Comparison of ENCODE assay signal across 30 cellular contexts in the genomic region with DNA sequence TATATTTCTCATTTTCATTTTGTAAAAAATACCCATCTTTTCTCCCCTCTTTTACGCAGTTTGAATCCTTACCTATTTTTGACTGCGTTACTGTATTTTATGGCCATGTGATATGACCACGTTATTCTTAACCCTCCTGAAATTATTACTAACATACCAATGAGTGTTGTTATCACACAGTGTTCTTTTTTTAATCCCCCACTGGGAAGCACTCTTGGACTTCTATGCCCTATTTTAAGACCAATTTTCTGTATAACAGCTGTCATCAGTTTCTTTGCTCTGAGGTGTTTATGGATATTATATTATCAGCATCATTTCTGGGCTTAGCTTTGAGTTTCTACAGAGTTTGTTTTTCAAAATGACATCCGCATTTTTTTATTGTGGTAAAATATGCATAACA.
"Had no signal": no experiment of that assay in that cellular context is flagged by ENCODE, and none has a peak within 500 bp of the region (broad histone marks: within the 10 kb centered on the region; RNA-seq: fewer than 3 reads in every experiment).

No MANE protein-coding gene starts in this region.

- H3K4me1 Mint-ChIP-seq: activated CD4-positive, alpha-beta memory T cell treated with anti-CD3 and anti-CD28 coated beads, Interleukin-2, amount 10 ng/mL, durations not matched to agents 7 days and 5 days; activated CD4-positive, alpha-beta T cell treated with anti-CD3 and anti-CD28 coated beads, Interleukin-2, amount 10 ng/mL, durations not matched to agents 7 days and 5 days had no signal

- ATAC-seq: activated T-cell treated with anti-CD3 and anti-CD28 coated beads, Interleukin-2, amount 50 U/mL, for 72 hours; body of pancreas; effector memory CD8-positive, alpha-beta T cell; foreskin keratinocyte had no signal

- H3K27ac Mint-ChIP-seq: activated CD4-positive, alpha-beta memory T cell treated with anti-CD3 and anti-CD28 coated beads, Interleukin-2, amount 10 ng/mL, durations not matched to agents 7 days and 5 days; activated CD4-positive, alpha-beta T cell treated with anti-CD3 and anti-CD28 coated beads, Interleukin-2, amount 10 ng/mL, durations not matched to agents 7 days and 5 days; activated naive CD8-positive, alpha-beta T cell; activated T-cell treated with anti-CD3 and anti-CD28 coated beads, Interleukin-2, amount 50 U/mL, for 24 hours; activated T-cell treated with anti-CD3 and anti-CD28 coated beads, Interleukin-2, amount 50 U/mL, for 72 hours; effector memory CD8-positive, alpha-beta T cell had no signal

- DNase-seq: activated CD4-positive, alpha-beta memory T cell treated with anti-CD3 and anti-CD28 coated beads, Interleukin-2, amount 10 ng/mL, durations not matched to agents 7 days and 5 days; activated CD4-positive, alpha-beta T cell treated with anti-CD3 and anti-CD28 coated beads for 4 hours; activated CD4-positive, alpha-beta T cell treated with anti-CD3 and anti-CD28 coated beads, Interleukin-2, amount 10 ng/mL, durations not matched to agents 7 days and 5 days; activated CD4-positive, alpha-beta T cell treated with anti-CD3 and anti-CD28 coated beads, Interleukin-2, amount 50 U/mL, for 4 hours; activated CD4-positive, CD25-positive, alpha-beta regulatory T cell; activated CD4-positive, CD25-positive, alpha-beta regulatory T cell treated with anti-CD3 and anti-CD28 coated beads, Interleukin-2, amount 50 U/mL, for 72 hours; activated CD8-positive, alpha-beta memory T cell treated with anti-CD3 and anti-CD28 coated beads, Interleukin-2, amount 50 U/mL, for 48 hours; activated gamma-delta T cell; activated naive CD4-positive, alpha-beta T cell; activated naive CD4-positive, alpha-beta T cell treated with anti-CD3 and anti-CD28 coated beads, Interleukin-2, amount 50 U/mL, for 16 hours; activated T-cell treated with anti-CD3 and anti-CD28 coated beads for 4 hours; activated T-cell treated with anti-CD3 and anti-CD28 coated beads, Interleukin-2, amount 50 U/mL, for 24 hours; activated T-cell treated with anti-CD3 and anti-CD28 coated beads, Interleukin-2, amount 50 U/mL, for 72 hours; amniotic stem cell; anterior cingulate cortex; body of pancreas; central memory CD4-positive, alpha-beta T cell; cerebellar nuclear complex; cortex of kidney; dermis blood vessel endothelial cell; effector CD4-positive, alpha-beta T cell; effector memory CD8-positive, alpha-beta T cell; erythroblast; foreskin keratinocyte; gastrocnemius medialis; T-helper 2 cell had no signal

- FAIRE-seq: astrocyte, colon had no signal

- H3K9me3 Mint-ChIP-seq: activated CD4-positive, alpha-beta memory T cell treated with anti-CD3 and anti-CD28 coated beads, Interleukin-2, amount 10 ng/mL, durations not matched to agents 7 days and 5 days; activated CD4-positive, alpha-beta T cell treated with anti-CD3 and anti-CD28 coated beads, Interleukin-2, amount 10 ng/mL, durations not matched to agents 7 days and 5 days; activated T-cell treated with anti-CD3 and anti-CD28 coated beads, Interleukin-2, amount 50 U/mL, for 24 hours; activated T-cell treated with anti-CD3 and anti-CD28 coated beads, Interleukin-2, amount 50 U/mL, for 72 hours; effector memory CD8-positive, alpha-beta T cell had no signal

- H3K4me3 Mint-ChIP-seq: activated CD4-positive, alpha-beta memory T cell treated with anti-CD3 and anti-CD28 coated beads, Interleukin-2, amount 10 ng/mL, durations not matched to agents 7 days and 5 days; activated CD4-positive, alpha-beta T cell treated with anti-CD3 and anti-CD28 coated beads, Interleukin-2, amount 10 ng/mL, durations not matched to agents 7 days and 5 days; activated naive CD8-positive, alpha-beta T cell; activated T-cell treated with anti-CD3 and anti-CD28 coated beads, Interleukin-2, amount 50 U/mL, for 24 hours; activated T-cell treated with anti-CD3 and anti-CD28 coated beads, Interleukin-2, amount 50 U/mL, for 72 hours; effector memory CD8-positive, alpha-beta T cell had no signal

- H3K4me3 ChIP-seq: body of pancreas, esophagus muscularis mucosa, gastrocnemius medialis had no signal
